In genomic region chr5:154220625-154221024, GRCh38 we compare ENCODE assay signal across 1 cellular context.
TF ChIP-seq lines count a peak whose summit lies in the region.

No MANE protein-coding gene starts in this region.

TF ChIP-seq in SK-N-SH, 30 proteins besides CTCF, POLR2A, EP300 and RAD21 (continued from another document):
- no peak for TF ChIP-seq USF1 (IDR thresholded peaks at IDR 0.05; ENCODE audit: borderline replicate concordance, low read depth)
- TF ChIP-seq GATA2 (CRISPR knock-in tag; IDR thresholded peaks at IDR 0.05): no peak
- no peak for TF ChIP-seq SIN3A (IDR thresholded peaks at IDR 0.05; ENCODE audit: borderline replicate concordance, low read depth, low read length)
- no peak for TF ChIP-seq USF2 (IDR thresholded peaks at IDR 0.05; ENCODE audit: borderline replicate concordance, low read depth, low read length)
- no peak for TF ChIP-seq SMC3 (IDR thresholded peaks at IDR 0.05; ENCODE audit: low read depth, low read length)
- no peak for TF ChIP-seq TAF1 (IDR thresholded peaks at IDR 0.05; ENCODE audit: borderline replicate concordance, low read depth, low read length)
- TF ChIP-seq EZH2phosphoT487 (IDR thresholded peaks at IDR 0.05; ENCODE audit: borderline replicate concordance, low read depth): no peak
- TF ChIP-seq, protein P1, sequence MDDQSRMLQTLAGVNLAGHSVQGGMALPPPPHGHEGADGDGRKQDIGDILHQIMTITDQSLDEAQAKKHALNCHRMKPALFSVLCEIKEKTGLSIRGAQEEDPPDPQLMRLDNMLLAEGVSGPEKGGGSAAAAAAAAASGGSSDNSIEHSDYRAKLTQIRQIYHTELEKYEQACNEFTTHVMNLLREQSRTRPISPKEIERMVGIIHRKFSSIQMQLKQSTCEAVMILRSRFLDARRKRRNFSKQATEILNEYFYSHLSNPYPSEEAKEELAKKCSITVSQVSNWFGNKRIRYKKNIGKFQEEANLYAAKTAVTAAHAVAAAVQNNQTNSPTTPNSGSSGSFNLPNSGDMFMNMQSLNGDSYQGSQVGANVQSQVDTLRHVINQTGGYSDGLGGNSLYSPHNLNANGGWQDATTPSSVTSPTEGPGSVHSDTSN (IDR thresholded peaks at IDR 0.05): peak; percentile 88
- TF ChIP-seq MAX (IDR thresholded peaks at IDR 0.05; ENCODE audit: low read depth): no peak
